12 cellular contexts compared by ENCODE assay signal in genomic region chr12:39905152-39905551, GRCh38.
A peak's percentile ranks its signal among the peaks of the same experiment; 100 is the strongest.
DNase-seq lines count a peak whose midpoint lies in the region; ATAC-seq, FAIRE-seq and TF ChIP-seq lines count a peak whose summit lies in the region.
"Had no signal": no experiment of that assay in that cellular context is flagged by ENCODE, and none has a peak within 500 bp of the region (broad histone marks: within the 10 kb centered on the region; RNA-seq: fewer than 3 reads in every experiment).

No MANE protein-coding gene starts in this region.

- H3K27me3 ChIP-seq in mammary epithelial cell (ENCODE audit: insufficient read depth, low read length) (no peaks in the 10 kb centered on the region), right cardiac atrium (ENCODE audit: control insufficient read depth, insufficient read depth) (no peaks in the 10 kb centered on the region)
- H3K27me3 ChIP-seq: upper lobe of left lung had no signal

- no peak overlapping the region for H3K9ac ChIP-seq in mammary epithelial cell (ENCODE audit: insufficient read depth, low read length)

- no peaks in the 10 kb centered on the region for H3K4me1 ChIP-seq in mammary epithelial cell (ENCODE audit: insufficient read depth, low read length)
- H3K4me1 ChIP-seq in right cardiac atrium (ENCODE audit: control insufficient read depth, insufficient read depth, low read length), result no peaks in the 10 kb centered on the region
- no peaks in the 10 kb centered on the region for H3K4me1 ChIP-seq in OCI-LY7 (ENCODE audit: insufficient read depth, low read length, poor library complexity, severe bottlenecking)
- H3K4me1 ChIP-seq: Caco-2, upper lobe of left lung had no signal

- no peak overlapping the region for H3K4me2 ChIP-seq in mammary epithelial cell (ENCODE audit: insufficient read depth, low read depth, low read length)
- no peak overlapping the region for H3K4me2 ChIP-seq in OCI-LY7 (ENCODE audit: low read length)

- WGBS in mammary epithelial cell (ENCODE audit: low coverage, missing lambda C conversion rate), result 7% methylated on average over 1 of the region's 1 CpG
- 39% methylated on average over 1 of the region's 1 CpG for WGBS in right cardiac atrium

- BruUV-seq in mammary epithelial cell (replicated peaks; lab: Mats Ljungman, UMichigan), result no TSS peak
- BruUV-seq in OCI-LY7 (replicated peaks; lab: Mats Ljungman, UMichigan), result no TSS peak

- intact Hi-C loops in mammary epithelial cell (cut with micrococcal nuclease) (no loop called here), right cardiac atrium (cut with DNase I) (no loop called here), OCI-LY7 (cut with micrococcal nuclease; ENCODE audit: unreplicated experiment) (no loop called here)

- FAIRE-seq in H54 (lab: Jason Lieb, UNC), result peak; percentile 41

- H3K9me2 ChIP-seq in OCI-LY7 (ENCODE audit: insufficient read depth, low read length), result no peaks in the 10 kb centered on the region

- POLR2A ChIA-PET in OCI-LY7 (lab: Charles Lee), result interaction anchor here (0.6 to 1.9 kb wide), 2 partner anchors 31 to 574 kb away, joined by 4 to 6 read pairs; no protein-coding TSS in a partner anchor

- H3K9me3 ChIP-seq in mammary epithelial cell (replicated peaks; ENCODE audit: insufficient read depth, low read length) (no peaks in the 10 kb centered on the region), right cardiac atrium (ENCODE audit: control insufficient read depth, low read length) (no peaks in the 10 kb centered on the region), OCI-LY7 (ENCODE audit: low read length) (no peaks in the 10 kb centered on the region)
- H3K9me3 ChIP-seq: Caco-2, upper lobe of left lung had no signal

- ATAC-seq in right cardiac atrium, result peak; percentile 47 to 80
- no peak for ATAC-seq in HG03196 (IDR thresholded peaks at IDR 0.05; ENCODE audit: unreplicated experiment)

- DNase-seq in H54 (ENCODE audit: insufficient read length, low spot score) (no peak), mammary epithelial cell (peak; percentile 61), right cardiac atrium (peak; percentile 29 to 76 (median 66)), skeletal muscle cell (ENCODE audit: low read depth) (peak; percentile 23), OCI-LY7 (ENCODE audit: low spot score) (no peak), NCI-H1417 treated with DMSO at 0.1 percent for 48 hours (lab: John Stamatoyannopoulos, UW) (no peak), erythroblast (lab: John Stamatoyannopoulos, UW) (no peak)
- DNase-seq: Caco-2; effector CD4-positive, alpha-beta T cell; NCI-H226; upper lobe of left lung had no signal

- no peaks in the 10 kb centered on the region for H3K79me2 ChIP-seq in mammary epithelial cell (ENCODE audit: insufficient read depth, low read length)
- no peaks in the 10 kb centered on the region for H3K79me2 ChIP-seq in OCI-LY7 (ENCODE audit: insufficient read depth, low read depth, low read length)

- CTCF ChIA-PET in mammary epithelial cell (lab: Charles Lee; ENCODE audit: low non-redundant PET) (no interaction called here), OCI-LY7 (lab: Charles Lee; ENCODE audit: unreplicated experiment) (no interaction called here)

- H2AFZ ChIP-seq in mammary epithelial cell (ENCODE audit: low read depth, low read length) (no peak overlapping the region), OCI-LY7 (ENCODE audit: low read length) (no peak overlapping the region)

- H3K4me3 ChIP-seq in mammary epithelial cell (replicated peaks in 1 of 3; ENCODE audit: insufficient read depth in 1 of 3, low read depth in 2 of 3, low read length in 3 of 3) (no peak overlapping the region), right cardiac atrium (ENCODE audit: low read length) (no peak overlapping the region), skeletal muscle cell (ENCODE audit: low read depth, low read length) (no peak overlapping the region), OCI-LY7 (ENCODE audit: low read depth, low read length, poor library complexity, severe bottlenecking) (no peak overlapping the region)
- H3K4me3 ChIP-seq: upper lobe of left lung had no signal

- H3K27ac ChIP-seq in mammary epithelial cell (ENCODE audit: insufficient read depth, low read depth, low read length) (no peak overlapping the region), right cardiac atrium (ENCODE audit: low read length) (no peak overlapping the region), OCI-LY7 (ENCODE audit: low read depth, low read length, poor library complexity, severe bottlenecking) (no peak overlapping the region)
- H3K27ac ChIP-seq: upper lobe of left lung had no signal

- dilution Hi-C loops in mammary epithelial cell (cut with HindIII; ENCODE audit: low sequenced_read_pairs), result no loop called here

- H3K36me3 ChIP-seq in mammary epithelial cell (ENCODE audit: insufficient read depth, low read length) (no peaks in the 10 kb centered on the region), OCI-LY7 (ENCODE audit: insufficient read depth, low read length) (no peaks in the 10 kb centered on the region)
- H3K36me3 ChIP-seq: upper lobe of left lung had no signal

- in situ Hi-C loops in mammary epithelial cell (cut with MboI; ENCODE audit: low sequenced_read_pairs in 2 of 2), result no loop called here

- H4K20me1 ChIP-seq in mammary epithelial cell (ENCODE audit: insufficient read depth, low read length) (no peaks in the 10 kb centered on the region), OCI-LY7 (ENCODE audit: insufficient read depth, low read length) (no peaks in the 10 kb centered on the region)

- no peak for TF ChIP-seq POLR2A in H54 (IDR thresholded peaks at IDR 0.05; ENCODE audit: low read depth, low read length)
- TF ChIP-seq POLR2A in erythroblast (IDR thresholded peaks at IDR 0.05; ENCODE audit: low read length), result no peak

- TF ChIP-seq CTCF in mammary epithelial cell (conservative IDR thresholded peaks at IDR 0.05 in 1 of 2, IDR thresholded peaks at IDR 0.05 in 1 of 2; ENCODE audit: extremely low read depth in 1 of 2, insufficient read depth in 1 of 2, low read depth in 1 of 2, low read length in 2 of 2), result no peak
- no peak for TF ChIP-seq CTCF in OCI-LY7 (conservative IDR thresholded peaks at IDR 0.05; ENCODE audit: low read length)

Comparison
In these comparisons a context has a peak if more than half of its experiments do, and no peak if none do; other contexts are left out.
1. DNase-seq: peak in mammary epithelial cell (single experiment), right cardiac atrium (3 of 3) and skeletal muscle cell (single experiment); none in H54 (single experiment), OCI-LY7 (single experiment), NCI-H1417 treated with DMSO at 0.1 percent for 48 hours (single experiment) and erythroblast (0 of 2).